In genomic region chr7:156230576-156230975, GRCh38 we compare ENCODE assay signal across 27 cellular contexts.
"Had no signal": no experiment of that assay in that cellular context is flagged by ENCODE, and none has a peak within 500 bp of the region (broad histone marks: within the 10 kb centered on the region; RNA-seq: fewer than 3 reads in every experiment).

No MANE protein-coding gene starts in this region.

- H3K27ac ChIP-seq: ascending aorta, breast epithelium, cardiac muscle cell, epithelial cell of prostate, foreskin keratinocyte, gastrocnemius medialis, heart left ventricle had no signal

- H3K4me3 ChIP-seq: ascending aorta, breast epithelium, cardiac muscle cell, gastrocnemius medialis, heart left ventricle had no signal

- H3K9me3 ChIP-seq: ascending aorta, gastrocnemius medialis had no signal

- H3K36me3 ChIP-seq: ascending aorta, breast epithelium, cardiac muscle cell, gastrocnemius medialis, heart left ventricle had no signal

- DNase-seq: activated CD4-positive, alpha-beta memory T cell treated with anti-CD3 and anti-CD28 coated beads for 36 hours; activated CD4-positive, alpha-beta T cell treated with anti-CD3 and anti-CD28 coated beads for 36 hours; activated CD4-positive, alpha-beta T cell treated with anti-CD3 and anti-CD28 coated beads, Interleukin-2, amount 10 ng/mL, durations not matched to agents 24 days and 14 days; activated CD4-positive, CD25-positive, alpha-beta regulatory T cell; activated CD4-positive, CD25-positive, alpha-beta regulatory T cell treated with anti-CD3 and anti-CD28 coated beads, Interleukin-2, amount 50 U/mL, for 72 hours; activated CD8-positive, alpha-beta T cell treated with anti-CD3 and anti-CD28 coated beads, Interleukin-2, amount 10 ng/mL, durations not matched to agents 7 days and 5 days; activated gamma-delta T cell; activated naive CD4-positive, alpha-beta T cell; activated naive CD4-positive, alpha-beta T cell treated with anti-CD3 and anti-CD28 coated beads, Interleukin-2, amount 10 ng/mL, durations not matched to agents 7 days and 5 days; activated naive CD8-positive, alpha-beta T cell treated with anti-CD3 and anti-CD28 coated beads, Interleukin-2, amount 10 ng/mL, durations not matched to agents 7 days and 5 days; activated T-cell treated with anti-CD3 and anti-CD28 coated beads for 4 hours; activated T-cell treated with anti-CD3 and anti-CD28 coated beads, Interleukin-2, amount 50 U/mL, for 24 hours; activated T-cell treated with anti-CD3 and anti-CD28 coated beads, Interleukin-2, amount 50 U/mL, for 72 hours; cortex of kidney; dermis blood vessel endothelial cell; effector CD4-positive, alpha-beta T cell; effector memory CD8-positive, alpha-beta T cell; foreskin keratinocyte; gastrocnemius medialis; glutamatergic neuron; heart left ventricle; T-helper 1 cell; T-helper 17 cell had no signal

- H3K27me3 ChIP-seq: ascending aorta, breast epithelium, cardiac muscle cell, foreskin keratinocyte, gastrocnemius medialis, heart left ventricle had no signal

- H3K4me1 ChIP-seq: ascending aorta, breast epithelium, foreskin keratinocyte, gastrocnemius medialis, heart left ventricle had no signal
